ENCODE assay signal across 1 cellular context in the genomic region with DNA sequence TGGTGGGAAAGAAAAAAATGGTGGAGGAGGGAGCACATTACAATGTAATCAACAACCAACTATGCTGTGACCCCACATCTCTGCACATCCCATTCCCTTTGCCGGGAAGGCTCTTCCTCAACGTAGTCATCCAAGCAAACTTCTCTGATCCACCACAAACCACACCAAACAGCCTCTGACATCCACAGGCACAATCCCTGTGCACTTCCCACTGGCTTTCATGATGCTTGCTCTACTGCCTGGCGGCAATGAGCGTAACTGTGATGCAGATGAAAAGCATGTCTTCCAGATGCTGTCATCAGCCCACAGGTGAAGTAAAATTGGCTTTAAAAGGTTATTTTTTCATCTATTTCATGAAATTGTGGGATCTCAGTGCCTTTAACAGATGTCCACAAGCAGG.
TF ChIP-seq lines count a peak whose summit lies in the region.

No MANE protein-coding gene starts in this region.

TF ChIP-seq in HepG2, 621 proteins besides CTCF, POLR2A, EP300 and RAD21 (continued from another document):
- TF ChIP-seq, protein P1, sequence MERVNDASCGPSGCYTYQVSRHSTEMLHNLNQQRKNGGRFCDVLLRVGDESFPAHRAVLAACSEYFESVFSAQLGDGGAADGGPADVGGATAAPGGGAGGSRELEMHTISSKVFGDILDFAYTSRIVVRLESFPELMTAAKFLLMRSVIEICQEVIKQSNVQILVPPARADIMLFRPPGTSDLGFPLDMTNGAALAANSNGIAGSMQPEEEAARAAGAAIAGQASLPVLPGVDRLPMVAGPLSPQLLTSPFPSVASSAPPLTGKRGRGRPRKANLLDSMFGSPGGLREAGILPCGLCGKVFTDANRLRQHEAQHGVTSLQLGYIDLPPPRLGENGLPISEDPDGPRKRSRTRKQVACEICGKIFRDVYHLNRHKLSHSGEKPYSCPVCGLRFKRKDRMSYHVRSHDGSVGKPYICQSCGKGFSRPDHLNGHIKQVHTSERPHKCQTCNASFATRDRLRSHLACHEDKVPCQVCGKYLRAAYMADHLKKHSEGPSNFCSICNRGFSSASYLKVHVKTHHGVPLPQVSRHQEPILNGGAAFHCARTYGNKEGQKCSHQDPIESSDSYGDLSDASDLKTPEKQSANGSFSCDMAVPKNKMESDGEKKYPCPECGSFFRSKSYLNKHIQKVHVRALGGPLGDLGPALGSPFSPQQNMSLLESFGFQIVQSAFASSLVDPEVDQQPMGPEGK (CRISPR knock-in tag; IDR thresholded peaks at IDR 0.05) = no peak
